ENCODE assay signal across 18 cellular contexts in the genomic region with DNA sequence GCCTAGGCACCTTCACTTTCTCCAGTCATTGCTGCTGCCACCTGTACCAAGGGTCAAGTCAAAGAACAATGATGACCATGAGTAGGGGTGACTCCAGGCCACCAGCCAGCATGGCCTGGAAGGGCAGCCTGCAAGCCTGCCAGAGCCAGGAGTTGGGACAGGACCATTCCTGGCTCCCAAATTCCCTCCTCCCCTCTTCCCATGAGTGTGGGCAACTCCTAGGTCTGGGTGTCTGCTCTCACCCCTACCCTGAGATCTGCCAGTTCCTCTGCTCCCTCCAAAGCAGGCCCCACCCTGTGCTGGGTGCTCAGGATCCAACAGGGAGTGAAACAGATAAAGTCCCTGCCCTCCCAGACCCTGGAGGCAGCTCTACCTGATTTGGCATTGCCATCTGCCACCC.
DNase-seq lines count a peak whose midpoint lies in the region; ATAC-seq and TF ChIP-seq lines count a peak whose summit lies in the region.
"Had no signal": no experiment of that assay in that cellular context is flagged by ENCODE, and none has a peak within 500 bp of the region (broad histone marks: within the 10 kb centered on the region; RNA-seq: fewer than 3 reads in every experiment).

No MANE protein-coding gene starts in this region.

- H3K4me1 ChIP-seq in HCT116 (ENCODE audit: control insufficient read depth in 1 of 2, insufficient read depth in 2 of 2, low read length in 2 of 2) (peaks cover 0 to 7% of the 10 kb centered on the region in 2 experiments; a peak in 3 of 4 replicates), neuronal stem cell (ENCODE audit: control insufficient read depth in 2 of 2, insufficient read depth in 1 of 2, low read depth in 1 of 2, low read length in 2 of 2) (peaks cover 0 to 9% of the 10 kb centered on the region in 2 donors), gastroesophageal sphincter (peaks cover 0 to 5% (median 0%) of the 10 kb centered on the region in 3 donors)

- H3K27me3 ChIP-seq in HCT116 (ENCODE audit: insufficient read depth, low read length), result no peaks in the 10 kb centered on the region
- peaks cover 0 to 4% (median 0%) of the 10 kb centered on the region in 3 experiments for H3K27me3 ChIP-seq in neuronal stem cell (ENCODE audit: control insufficient read depth in 3 of 3, insufficient read depth in 3 of 3, low read depth in 1 of 3, low read length in 3 of 3)
- H3K27me3 ChIP-seq in gastroesophageal sphincter, result peaks cover 5% of the 10 kb centered on the region
- H3K27me3 ChIP-seq: BLaER1 treated with 17β-estradiol and CSF1 and Interleukin-3, amounts not matched to agents 10 nM and 100 nM had no signal

- no peak for TF ChIP-seq POLR2A in HCT116 (IDR thresholded peaks at IDR 0.05; ENCODE audit: borderline replicate concordance, extremely low read depth, insufficient read depth, insufficient read length)
- no peak for TF ChIP-seq POLR2A in gastroesophageal sphincter (IDR thresholded peaks at IDR 0.05)

- peak overlapping the region; percentile 20 for H3K23ac ChIP-seq in neuronal stem cell (ENCODE audit: low read depth, low read length, poor library complexity)

- TF ChIP-seq RAD21 in HCT116 (IDR thresholded peaks at IDR 0.05; ENCODE audit: low read depth), result no peak

- H2BK15ac ChIP-seq in neuronal stem cell (ENCODE audit: low read length), result peak overlapping the region; percentile 29

- H3K79me2 ChIP-seq in HCT116 (ENCODE audit: insufficient read depth, low read length), result no peaks in the 10 kb centered on the region

- no peak overlapping the region for H4K91ac ChIP-seq in neuronal stem cell (ENCODE audit: low read depth, low read length, poor library complexity)

- no peak overlapping the region for H3K4me3 Mint-ChIP-seq in stimulated activated memory B cell treated with anti-CD40 and anti-IgM and Interleukin-4, amounts not matched to agents 10 μg/mL and 1 μg/mL and 100 μg/mL, for 72 hours
- H3K4me3 Mint-ChIP-seq: B cell; CD4-positive, alpha-beta T cell; CD8-positive, alpha-beta T cell had no signal

- H4K8ac ChIP-seq in neuronal stem cell (ENCODE audit: low read depth, low read length), result no peak overlapping the region

- no TSS peak for BruUV-seq in HCT116 (replicated peaks; lab: Mats Ljungman, UMichigan)

- H3K27ac Mint-ChIP-seq in stimulated activated memory B cell treated with anti-CD40 and anti-IgM and Interleukin-4, amounts not matched to agents 10 μg/mL and 1 μg/mL and 100 μg/mL, for 72 hours, result no peak overlapping the region
- H3K27ac Mint-ChIP-seq: B cell; CD4-positive, alpha-beta T cell; CD8-positive, alpha-beta T cell had no signal

- H3K36me3 ChIP-seq in HCT116 (ENCODE audit: control insufficient read depth in 1 of 2, insufficient read depth in 2 of 2, low read length in 2 of 2) (no peaks in the 10 kb centered on the region), neuronal stem cell (replicated peaks in 1 of 2; ENCODE audit: control insufficient read depth in 2 of 2, insufficient read depth in 2 of 2, low read length in 2 of 2) (no peaks in the 10 kb centered on the region), gastroesophageal sphincter (no peaks in the 10 kb centered on the region)
- H3K36me3 ChIP-seq: BLaER1 treated with 17β-estradiol and CSF1 and Interleukin-3, amounts not matched to agents 10 nM and 100 nM had no signal

- no peaks in the 10 kb centered on the region for H3K9me2 ChIP-seq in HCT116 (ENCODE audit: insufficient read depth)

- H3K4ac ChIP-seq in neuronal stem cell (ENCODE audit: low read length), result no peak overlapping the region

- H2AK5ac ChIP-seq in neuronal stem cell (ENCODE audit: low read depth, low read length), result peak overlapping the region; percentile 3

- peak overlapping the region; percentile 16 for H2BK12ac ChIP-seq in neuronal stem cell (ENCODE audit: low read length)

- H3K18ac ChIP-seq in neuronal stem cell (ENCODE audit: low read length), result peak overlapping the region; percentile 49

- TF ChIP-seq EP300 in gastroesophageal sphincter (IDR thresholded peaks at IDR 0.05), result no peak

- peaks cover 18% of the 10 kb centered on the region for H3K27me3 Mint-ChIP-seq in stimulated activated memory B cell treated with anti-CD40 and anti-IgM and Interleukin-4, amounts not matched to agents 10 μg/mL and 1 μg/mL and 100 μg/mL, for 72 hours

- no peaks in the 10 kb centered on the region for H3K9me3 ChIP-seq in HCT116 (ENCODE audit: control insufficient read depth in 1 of 2, insufficient read depth in 1 of 2, low read depth in 1 of 2, low read length in 2 of 2)
- H3K9me3 ChIP-seq in neuronal stem cell (replicated peaks in 1 of 2; ENCODE audit: control insufficient read depth in 2 of 2, insufficient read depth in 1 of 2, low read depth in 1 of 2, low read length in 2 of 2), result no peaks in the 10 kb centered on the region
- H3K9me3 ChIP-seq in gastroesophageal sphincter, result peaks cover 0 to 3% (median 0%) of the 10 kb centered on the region in 3 donors
- H3K9me3 ChIP-seq: A549, Caco-2 had no signal

- H3K79me1 ChIP-seq in neuronal stem cell (ENCODE audit: low read depth, low read length), result no peaks in the 10 kb centered on the region

- intact Hi-C loops in HCT116 (cut with micrococcal nuclease), result no loop called here

- POLR2A ChIA-PET in HCT116 (lab: Charles Lee), result no interaction called here

- RAD21 ChIA-PET in HCT116 (lab: Charles Lee; ENCODE audit: low non-redundant PET in 1 of 2, low total read pairs in 2 of 2, uncharacterized antibody in 2 of 2, unreplicated experiment in 2 of 2), result no interaction called here

- no peaks in the 10 kb centered on the region for H3K9me3 Mint-ChIP-seq in stimulated activated memory B cell treated with anti-CD40 and anti-IgM and Interleukin-4, amounts not matched to agents 10 μg/mL and 1 μg/mL and 100 μg/mL, for 72 hours
- H3K9me3 Mint-ChIP-seq: CD4-positive, alpha-beta T cell; CD8-positive, alpha-beta T cell had no signal

- no peak overlapping the region for H2BK5ac ChIP-seq in neuronal stem cell (ENCODE audit: low read length)

- H2AFZ ChIP-seq in HCT116 (ENCODE audit: low read depth, low read length, poor library complexity, severe bottlenecking) (no peak overlapping the region), neuronal stem cell (ENCODE audit: low read length) (no peak overlapping the region)

- no peak for DNase-seq in HCT116 (ENCODE audit: low read depth, low spot score)
- no peak for DNase-seq in neuronal stem cell (ENCODE audit: low spot score)
- no peak for DNase-seq in NCI-H82 (lab: John Stamatoyannopoulos, UW)
- no peak for DNase-seq in NCI-H748 treated with DMSO at 0.1 percent for 48 hours (lab: John Stamatoyannopoulos, UW)
- DNase-seq: AML-193; Caco-2; Calu3; CD4-positive, alpha-beta T cell; CD8-positive, alpha-beta T cell; DMS79 treated with DMSO at 0.1 percent for 48 hours; GF-D8 had no signal

- CTCF ChIA-PET in HCT116 (lab: Charles Lee), result no interaction called here

- no peaks in the 10 kb centered on the region for H4K20me1 ChIP-seq in HCT116 (ENCODE audit: insufficient read depth)
- H4K20me1 ChIP-seq: BLaER1 treated with 17β-estradiol and CSF1 and Interleukin-3, amounts not matched to agents 10 nM and 100 nM had no signal

- H3K9ac ChIP-seq in HCT116 (ENCODE audit: low read length), result no peak overlapping the region
- H3K9ac ChIP-seq in neuronal stem cell (ENCODE audit: low read depth, low read length, poor library complexity), result no peak overlapping the region
- H3K9ac ChIP-seq: BLaER1 treated with 17β-estradiol and CSF1 and Interleukin-3, amounts not matched to agents 10 nM and 100 nM had no signal

- no peak for TF ChIP-seq CTCF in HCT116 (IDR thresholded peaks at IDR 0.05 in 2 of 3, conservative IDR thresholded peaks at IDR 0.05 in 1 of 3; ENCODE audit: borderline replicate concordance in 1 of 3, insufficient read depth in 1 of 3, low read depth in 2 of 3, low read length in 2 of 3)
- no peak for TF ChIP-seq CTCF in gastroesophageal sphincter (IDR thresholded peaks at IDR 0.05)

- no peak overlapping the region for H2BK120ac ChIP-seq in neuronal stem cell (ENCODE audit: low read depth, low read length)

- H3K27ac ChIP-seq in HCT116 (ENCODE audit: low read depth, low read length) (no peak overlapping the region), neuronal stem cell (replicated peaks; ENCODE audit: low read length) (no peak overlapping the region), gastroesophageal sphincter (no peak overlapping the region)
- H3K27ac ChIP-seq: 22Rv1; A549; BLaER1 treated with 17β-estradiol and CSF1 and Interleukin-3, amounts not matched to agents 10 nM and 100 nM; C4-2B had no signal

- H3K4me2 ChIP-seq in HCT116 (ENCODE audit: low read length), result no peak overlapping the region
- no peak overlapping the region for H3K4me2 ChIP-seq in neuronal stem cell (ENCODE audit: insufficient read depth, low read length, poor library complexity, severe bottlenecking)
- H3K4me2 ChIP-seq: A549; BLaER1 treated with 17β-estradiol and CSF1 and Interleukin-3, amounts not matched to agents 10 nM and 100 nM had no signal

- ATAC-seq in HCT116 (0 out of 2 replicates have a peak, but pooled peaks have one; percentile 11), gastroesophageal sphincter (no peak)
- peak; percentile 16 for ATAC-seq in stimulated activated memory B cell treated with anti-CD40 and anti-IgM and Interleukin-4, amounts not matched to agents 10 μg/mL and 1 μg/mL and 100 μg/mL, for 72 hours
- ATAC-seq: A549; CD8-positive, alpha-beta T cell had no signal

- H3K4me1 Mint-ChIP-seq in stimulated activated memory B cell treated with anti-CD40 and anti-IgM and Interleukin-4, amounts not matched to agents 10 μg/mL and 1 μg/mL and 100 μg/mL, for 72 hours, result no peaks in the 10 kb centered on the region
- H3K4me1 Mint-ChIP-seq: B cell had no signal

- H3K4me3 ChIP-seq in HCT116 (replicated peaks in 1 of 2; ENCODE audit: low read depth in 1 of 2, low read length in 2 of 2), result no peak overlapping the region
- H3K4me3 ChIP-seq in neuronal stem cell (ENCODE audit: low read length in 2 of 2), result no peak overlapping the region
- no peak overlapping the region for H3K4me3 ChIP-seq in gastroesophageal sphincter
- H3K4me3 ChIP-seq: A549; BLaER1 treated with 17β-estradiol and CSF1 and Interleukin-3, amounts not matched to agents 10 nM and 100 nM had no signal

- no peaks in the 10 kb centered on the region for H3K36me3 Mint-ChIP-seq in stimulated activated memory B cell treated with anti-CD40 and anti-IgM and Interleukin-4, amounts not matched to agents 10 μg/mL and 1 μg/mL and 100 μg/mL, for 72 hours
- H3K36me3 Mint-ChIP-seq: CD8-positive, alpha-beta T cell had no signal

- no peak overlapping the region for H3K14ac ChIP-seq in neuronal stem cell (ENCODE audit: low read length)

TF ChIP-seq in HCT116, 20 proteins besides CTCF, POLR2A, EP300 and RAD21 (continues in another document):
- TF ChIP-seq FOSL1 (IDR thresholded peaks at IDR 0.05; ENCODE audit: low read depth) (no peak), ELF1 (IDR thresholded peaks at IDR 0.05; ENCODE audit: borderline replicate concordance, low read depth) (no peak), EGR1 (IDR thresholded peaks at IDR 0.05; ENCODE audit: low read depth) (no peak), POLR2AphosphoS5 (IDR thresholded peaks at IDR 0.05; ENCODE audit: low read depth, low read length) (no peak)
